26 cellular contexts compared by ENCODE assay signal in the genomic region with DNA sequence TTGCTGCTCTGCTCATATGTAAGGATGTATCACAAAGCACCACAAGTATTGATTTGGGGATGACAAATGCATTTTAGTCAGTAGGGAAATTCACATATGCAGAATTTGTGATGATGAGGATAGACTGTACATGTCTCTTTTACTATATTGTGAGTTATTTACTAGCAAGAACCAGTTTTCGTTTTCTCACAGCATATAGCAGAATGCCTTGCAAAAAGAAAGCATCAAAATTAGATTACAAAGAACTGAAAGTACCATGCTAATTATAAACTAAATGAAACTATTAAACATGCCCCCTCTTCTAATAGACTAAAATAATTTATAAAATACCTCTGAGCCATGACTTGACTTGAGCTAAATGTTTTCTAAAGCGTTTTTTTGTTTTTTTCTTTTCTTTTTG. TPM values are rescaled to one million over a fixed set of nuclear protein-coding genes. Genes with fewer than 3 reads are reported as not detected.
"Had no signal": no experiment of that assay in that cellular context is flagged by ENCODE, and none has a peak within 500 bp of the region (broad histone marks: within the 10 kb centered on the region; RNA-seq: fewer than 3 reads in every experiment).

No MANE protein-coding gene starts in this region.

- H3K36me3 ChIP-seq: Peyer's patch, SJCRH30 had no signal

- H3K27me3 ChIP-seq: Peyer's patch, SJCRH30 had no signal

- H3K27me3 Mint-ChIP-seq: T-helper 17 cell had no signal

- H3K9me3 ChIP-seq: Peyer's patch, SJCRH30 had no signal

- FAIRE-seq: HTR-8/SVneo had no signal

- DNase-seq: KBM-7, NCI-H1092, NCI-H1105 treated with DMSO at 0.1 percent for 48 hours, NCI-H1417 treated with DMSO at 0.1 percent for 48 hours, NCI-H146, NCI-H1694 treated with DMSO at 0.1 percent for 48 hours, NCI-H1930, NCI-H2081, NCI-H2107, NCI-H226, NCI-H446, NCI-H510A, NCI-H524 treated with DMSO at 0.1 percent for 48 hours, NCI-H69, NCI-H82, PC-3, Peyer's patch, SHP77 treated with DMSO at 0.1 percent for 48 hours, SJCRH30, T-helper 1 cell, T-helper 17 cell had no signal

- H3K27ac ChIP-seq: HL-60, Peyer's patch, SJCRH30 had no signal

- ATAC-seq: PC-3, Right ventricle myocardium inferior, SK-N-SH treated with all-trans-retinoic acid at 6 μM for 48 hours, T-helper 17 cell had no signal

- H3K4me1 ChIP-seq: Peyer's patch had no signal

- H3K4me3 Mint-ChIP-seq: T-helper 17 cell had no signal

- H3K4me3 ChIP-seq: Peyer's patch, SJCRH30 had no signal

- H3K27ac Mint-ChIP-seq: T-helper 17 cell had no signal

RNA-seq across cellular contexts. Expression of gene TNIP3, which starts 20.1 kb away (rescaled TPM):
- total RNA-seq: LHCN-M2, PC-3, Right ventricle myocardium inferior had no signal
